ENCODE assay signal across 11 cellular contexts in the genomic region with DNA sequence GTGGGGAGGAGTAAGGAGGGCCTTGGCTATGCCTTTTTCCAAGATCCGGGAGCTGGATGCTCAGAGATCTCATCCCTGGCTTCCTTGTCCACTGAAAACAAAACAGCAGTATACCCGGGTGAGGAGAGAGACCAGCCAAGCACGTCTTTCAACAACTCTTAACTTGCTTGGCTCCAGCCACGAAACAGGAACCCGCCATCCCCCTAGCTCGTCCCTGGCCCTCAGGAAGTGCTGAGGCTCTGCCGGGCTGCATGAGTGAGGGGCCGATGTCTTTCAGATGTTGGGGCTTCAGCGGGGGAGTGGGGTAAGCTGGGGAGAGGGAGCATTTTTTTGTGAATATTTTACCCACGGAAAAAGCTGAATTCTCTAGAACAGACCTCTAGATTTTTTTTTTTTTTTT.
DNase-seq lines count a peak whose midpoint lies in the region; ATAC-seq and TF ChIP-seq lines count a peak whose summit lies in the region.
"Had no signal": no experiment of that assay in that cellular context is flagged by ENCODE, and none has a peak within 500 bp of the region (broad histone marks: within the 10 kb centered on the region; RNA-seq: fewer than 3 reads in every experiment).

No MANE protein-coding gene starts in this region.

- no peaks in the 10 kb centered on the region for H3K9me3 ChIP-seq in IMR-90 (ENCODE audit: control insufficient read depth, insufficient read depth, low read length)
- no peaks in the 10 kb centered on the region for H3K9me3 ChIP-seq in adrenal gland (replicated peaks in 1 of 3)
- no peaks in the 10 kb centered on the region for H3K9me3 ChIP-seq in thyroid gland
- H3K9me3 ChIP-seq: colonic mucosa had no signal

- no peak for TF ChIP-seq RAD21 in IMR-90 (IDR thresholded peaks at IDR 0.05; ENCODE audit: low read length)

- H2AFZ ChIP-seq in IMR-90 (replicated peaks; ENCODE audit: low read length, poor library complexity), result peak overlapping the region; percentile 85

- peaks cover 30% of the 10 kb centered on the region for H3K9me1 ChIP-seq in IMR-90 (ENCODE audit: insufficient read depth, low read length)

- intact Hi-C loops in IMR-90 (cut with micrococcal nuclease), result loop anchor here (1.0 to 10.0 kb wide), 5 partner anchors 35 to 339 kb away; no protein-coding TSS in a partner anchor
- intact Hi-C loops in adrenal gland (cut with DNase I), result loop anchor here (10.0 kb wide), 1 partner anchor 229 kb away; the partner anchor contains the start of gene CACNA1C (in 2 of the 2)
- intact Hi-C loops in thyroid gland (cut with DNase I), result no loop called here
- intact Hi-C loops in activated naive CD4-positive, alpha-beta T cell treated with anti-CD3 and anti-CD28 coated beads for 36 hours (cut with micrococcal nuclease), result loop anchor here (2.0 kb wide), 1 partner anchor 487 kb away; no protein-coding TSS in a partner anchor

- H3K36me3 ChIP-seq in IMR-90 (ENCODE audit: control insufficient read depth, insufficient read depth, low read length) (no peaks in the 10 kb centered on the region), adrenal gland (replicated peaks in 1 of 2) (no peaks in the 10 kb centered on the region), thyroid gland (no peaks in the 10 kb centered on the region)
- H3K36me3 ChIP-seq: colonic mucosa had no signal

- TF ChIP-seq CTCF in IMR-90 (conservative IDR thresholded peaks at IDR 0.05; ENCODE audit: low read depth, low read length), result no peak
- no peak for TF ChIP-seq CTCF in adrenal gland (IDR thresholded peaks at IDR 0.05)
- TF ChIP-seq CTCF in thyroid gland (IDR thresholded peaks at IDR 0.05), result no peak

- 11% methylated on average over 3 of the region's 10 CpGs; no CpG with 5 or more reads in 1 of the 2 experiments for WGBS in IMR-90 (ENCODE audit: extremely low coverage in 2 of 2, insufficient read length in 1 of 2), 2 experiments
- WGBS in adrenal gland, 4 donors, result 45 to 68% (median 53%) methylated on average over 10 of the region's 10 CpGs
- WGBS in thyroid gland, 2 donors, result 11 to 16% methylated on average over 10 of the region's 10 CpGs

- H3K4me3 Mint-ChIP-seq in activated naive CD4-positive, alpha-beta T cell treated with anti-CD3 and anti-CD28 coated beads for 36 hours, result no peak overlapping the region

- peak overlapping the region; percentile 17 for H3K4me2 ChIP-seq in IMR-90 (ENCODE audit: low read depth, low read length)

- H3K27me3 Mint-ChIP-seq in activated naive CD4-positive, alpha-beta T cell treated with anti-CD3 and anti-CD28 coated beads for 36 hours (ENCODE audit: low read depth), result peaks cover 22% of the 10 kb centered on the region

- H4K5ac ChIP-seq in IMR-90 (ENCODE audit: low read depth, low read length), result peak overlapping the region; percentile 37

- peak overlapping the region; percentile 71 for H3K23ac ChIP-seq in IMR-90 (ENCODE audit: low read depth, low read length)

- no peaks in the 10 kb centered on the region for H4K20me1 ChIP-seq in IMR-90 (ENCODE audit: insufficient read depth, low read length)

- dilution Hi-C loops in IMR-90 (cut with HindIII; ENCODE audit: low sequenced_read_pairs, unreplicated experiment), result no loop called here

- peak overlapping the region; percentile 92 for H2BK20ac ChIP-seq in IMR-90 (ENCODE audit: low read depth, low read length)

- peak overlapping the region; percentile 75 for H4K91ac ChIP-seq in IMR-90 (ENCODE audit: insufficient read depth, low read depth, low read length)

- peak; percentile 48 for ATAC-seq in IMR-90 (ENCODE audit: low read depth)
- ATAC-seq in HG03460 (IDR thresholded peaks at IDR 0.05; ENCODE audit: unreplicated experiment), result no peak

- peak overlapping the region; percentile 47; the same call in 2 of the 3 replicates for H2BK15ac ChIP-seq in IMR-90 (ENCODE audit: low read depth, low read length)

- TF ChIP-seq POLR2A in IMR-90 (IDR thresholded peaks at IDR 0.05; ENCODE audit: low read depth, low read length), result no peak
- TF ChIP-seq POLR2A in adrenal gland (IDR thresholded peaks at IDR 0.05), result no peak
- TF ChIP-seq POLR2A in thyroid gland (IDR thresholded peaks at IDR 0.05), result no peak

- peaks cover 2% of the 10 kb centered on the region for H3K4me1 Mint-ChIP-seq in activated naive CD4-positive, alpha-beta T cell treated with anti-CD3 and anti-CD28 coated beads for 36 hours (ENCODE audit: low read depth)

- peak overlapping the region; percentile 41 for H2AK5ac ChIP-seq in IMR-90 (ENCODE audit: low read depth, low read length)

- peak overlapping the region; percentile 79 for H3K4ac ChIP-seq in IMR-90 (ENCODE audit: low read depth, low read length)

- H3K27ac ChIP-seq in IMR-90 (ENCODE audit: insufficient read depth, low read length) (peak overlapping the region; percentile 97), adrenal gland (peak overlapping the region in 3 of 5 donors; percentile 6 to 68 (median 40)), thyroid gland (peak overlapping the region in 2 of 3 donors; percentile 11 to 38)
- H3K27ac ChIP-seq: colonic mucosa had no signal

- POLR2A ChIA-PET in IMR-90 (lab: Charles Lee; ENCODE audit: unreplicated experiment), result interaction anchor here (0.6 kb wide), 2 partner anchors 243 to 250 kb away, joined by 3 to 4 read pairs; no protein-coding TSS in a partner anchor

- in situ Hi-C loops in IMR-90 (cut with MboI; ENCODE audit: low sequenced_read_pairs), result loop anchor here (5.0 to 25.0 kb wide), 4 partner anchors 227 to 622 kb away; partner anchors contain the start of gene LRTM2

- peaks cover 4 to 25% of the 10 kb centered on the region in 2 experiments; a peak in 2 of 4 replicates for H3K79me1 ChIP-seq in IMR-90 (ENCODE audit: low read depth in 1 of 2, low read length in 2 of 2)

- H2AK9ac ChIP-seq in IMR-90 (replicated peaks; ENCODE audit: low read depth, low read length, poor library complexity), result peak overlapping the region; percentile 42

- peaks cover 11% of the 10 kb centered on the region for H3K9me3 Mint-ChIP-seq in activated naive CD4-positive, alpha-beta T cell treated with anti-CD3 and anti-CD28 coated beads for 36 hours

- H4K8ac ChIP-seq in IMR-90 (ENCODE audit: low read depth in 2 of 2, low read length in 2 of 2), result peak overlapping the region; percentile 87 to 94

- H3K4me1 ChIP-seq in IMR-90 (ENCODE audit: control insufficient read depth, insufficient read depth, low read length) (peaks cover 44% of the 10 kb centered on the region), adrenal gland (replicated peaks in 1 of 2) (peaks cover 0 to 10% of the 10 kb centered on the region in 2 donors), thyroid gland (peaks cover 0 to 12% of the 10 kb centered on the region in 2 donors)
- H3K4me1 ChIP-seq: colonic mucosa had no signal

- no peak overlapping the region for H3K27ac Mint-ChIP-seq in activated naive CD4-positive, alpha-beta T cell treated with anti-CD3 and anti-CD28 coated beads for 36 hours

- H3K27me3 ChIP-seq in IMR-90 (ENCODE audit: control insufficient read depth, insufficient read depth, low read length) (no peaks in the 10 kb centered on the region), adrenal gland (no peaks in the 10 kb centered on the region), thyroid gland (no peaks in the 10 kb centered on the region)
- H3K27me3 ChIP-seq: colonic mucosa had no signal

- H3K9ac ChIP-seq in IMR-90 (ENCODE audit: low read depth, low read length), result peak overlapping the region; percentile 72

- CTCF ChIA-PET in IMR-90 (lab: Yijun Ruan, JAX), result interaction anchor here (0.6 to 1.1 kb wide), 6 partner anchors 112 to 344 kb away, joined by 3 to 4 read pairs (median 3); no protein-coding TSS in a partner anchor
- CTCF ChIA-PET in activated naive CD4-positive, alpha-beta T cell treated with anti-CD3 and anti-CD28 coated beads for 36 hours (lab: Charles Lee), result interaction anchor here (0.7 to 2.1 kb wide), 4 partner anchors 55 to 247 kb away, joined by 3 to 4 read pairs (median 4); no protein-coding TSS in a partner anchor

- H3K36me3 Mint-ChIP-seq in activated naive CD4-positive, alpha-beta T cell treated with anti-CD3 and anti-CD28 coated beads for 36 hours (ENCODE audit: low read depth), result no peaks in the 10 kb centered on the region

- peak overlapping the region; percentile 94 for H2BK5ac ChIP-seq in IMR-90 (ENCODE audit: low read depth, low read length, poor library complexity, severe bottlenecking)

- H3K56ac ChIP-seq in IMR-90 (ENCODE audit: extremely low read depth, insufficient read depth, low read length), result peak overlapping the region; percentile 94

- peak overlapping the region; percentile 88 for H3K14ac ChIP-seq in IMR-90 (replicated peaks; ENCODE audit: low read depth, low read length)

- DNase-seq in IMR-90 (peak; percentile 53), adrenal gland (peak in 1 of 7 donors; percentile 61), left kidney (ENCODE audit: low read depth, low spot score) (peak; percentile 48), thyroid gland (peak in 1 of 2 donors; percentile 16), NCI-H187 (lab: John Stamatoyannopoulos, UW) (no peak), cerebellum (ENCODE audit: low spot score) (no peak)
- DNase-seq in activated naive CD4-positive, alpha-beta T cell treated with anti-CD3 and anti-CD28 coated beads for 36 hours, result no peak
- DNase-seq: colonic mucosa; retina; stimulated activated naive CD4-positive, alpha-beta T cell treated with Interleukin-2 at 50 U/mL for 16 hours had no signal

- BruUV-seq in IMR-90 (replicated peaks; lab: Mats Ljungman, UMichigan), result no TSS peak

- H3K4me3 ChIP-seq in IMR-90 (ENCODE audit: insufficient read depth, low read depth, low read length), result no peak overlapping the region
- H3K4me3 ChIP-seq in adrenal gland, result no peak overlapping the region
- H3K4me3 ChIP-seq in thyroid gland (replicated peaks in 1 of 3), result no peak overlapping the region
- H3K4me3 ChIP-seq: colonic mucosa had no signal

- peak overlapping the region; percentile 99 for H2BK120ac ChIP-seq in IMR-90 (ENCODE audit: low read depth, low read length)

- peak overlapping the region; percentile 70 for H3K18ac ChIP-seq in IMR-90 (ENCODE audit: low read depth, low read length)

TF ChIP-seq in IMR-90, 13 proteins besides CTCF, POLR2A, EP300 and RAD21:
- TF ChIP-seq MAZ (IDR thresholded peaks at IDR 0.05; ENCODE audit: borderline replicate concordance, low read depth, low read length), result no peak
- no peak for TF ChIP-seq CEBPB (IDR thresholded peaks at IDR 0.05; ENCODE audit: low read depth, low read length)
- no peak for TF ChIP-seq SMC3 (IDR thresholded peaks at IDR 0.05; ENCODE audit: low read depth, low read length)

Comparison
In these comparisons a context has a peak if more than half of its experiments do, and no peak if none do; other contexts are left out.
1. DNase-seq: peak in IMR-90 (single experiment) and left kidney (single experiment); none in NCI-H187 (0 of 2), cerebellum (single experiment) and activated naive CD4-positive, alpha-beta T cell treated with anti-CD3 and anti-CD28 coated beads for 36 hours (single experiment).
2. H3K27ac ChIP-seq: peak in every context shown above with its lines; median percentile 97 in IMR-90; 40 in adrenal gland; 24 in thyroid gland.